Comparison of ENCODE assay signal across 15 cellular contexts in genomic region chr4:125265846-125266245, GRCh38. TPM values are rescaled to one million over a fixed set of nuclear protein-coding genes. Genes with fewer than 3 reads are reported as not detected.
DNase-seq lines count a peak whose midpoint lies in the region; ATAC-seq and TF ChIP-seq lines count a peak whose summit lies in the region.
"Had no signal": no experiment of that assay in that cellular context is flagged by ENCODE, and none has a peak within 500 bp of the region (broad histone marks: within the 10 kb centered on the region; RNA-seq: fewer than 3 reads in every experiment).

No MANE protein-coding gene starts in this region.

- H2BK15ac ChIP-seq in IMR-90 (ENCODE audit: low read depth, low read length) = no peak overlapping the region

- in situ Hi-C loops in IMR-90 (cut with MboI; ENCODE audit: low sequenced_read_pairs) = no loop called here

- H2AK5ac ChIP-seq in IMR-90 (ENCODE audit: low read depth, low read length) = peak overlapping the region; percentile 14; the same call in 1 of the 2 replicates

- peaks cover 9% of the 10 kb centered on the region for H3K4me1 ChIP-seq in IMR-90 (ENCODE audit: control insufficient read depth, insufficient read depth, low read length)
- H3K4me1 ChIP-seq in foreskin keratinocyte = peaks cover 13% of the 10 kb centered on the region
- H3K4me1 ChIP-seq in spleen = no peaks in the 10 kb centered on the region
- H3K4me1 ChIP-seq: Caco-2 had no signal

- no peak overlapping the region for H3K27ac Mint-ChIP-seq in chondrocyte (ENCODE audit: unreplicated experiment)
- H3K27ac Mint-ChIP-seq: CD8-positive, alpha-beta memory T cell had no signal

- H2BK20ac ChIP-seq in IMR-90 (ENCODE audit: low read depth, low read length) = peak overlapping the region; percentile 36; the same call in 1 of the 2 replicates

- no peak overlapping the region for H3K23ac ChIP-seq in IMR-90 (ENCODE audit: low read depth, low read length)

- H3K4me3 ChIP-seq in IMR-90 (ENCODE audit: insufficient read depth, low read depth, low read length) = no peak overlapping the region
- H3K4me3 ChIP-seq in spleen = no peak overlapping the region
- H3K4me3 ChIP-seq: A549, HAP-1 had no signal

- H3K27ac ChIP-seq in IMR-90 (ENCODE audit: insufficient read depth, low read length) (no peak overlapping the region), foreskin keratinocyte (peak overlapping the region; percentile 46), spleen (no peak overlapping the region)
- H3K27ac ChIP-seq: A549, HL-60 had no signal

- H3K9ac ChIP-seq in IMR-90 (ENCODE audit: low read depth, low read length) = no peak overlapping the region

- peaks cover 10% of the 10 kb centered on the region; the same call in 1 of the 2 replicates for H3K9me1 ChIP-seq in IMR-90 (ENCODE audit: insufficient read depth, low read length)

- H3K9me3 ChIP-seq in IMR-90 (ENCODE audit: control insufficient read depth, insufficient read depth, low read length) (no peaks in the 10 kb centered on the region), spleen (no peaks in the 10 kb centered on the region)
- H3K9me3 ChIP-seq: A549, Caco-2, HAP-1 had no signal

- no peak overlapping the region for H3K56ac ChIP-seq in IMR-90 (ENCODE audit: extremely low read depth, insufficient read depth, low read length)

- H2BK5ac ChIP-seq in IMR-90 (ENCODE audit: low read depth, low read length, poor library complexity, severe bottlenecking) = no peak overlapping the region

- intact Hi-C loops in IMR-90 (cut with micrococcal nuclease) = no loop called here
- intact Hi-C loops in spleen (cut with DNase I; ENCODE audit: low total_unique reads) = no loop called here

- H3K4me1 Mint-ChIP-seq in chondrocyte (ENCODE audit: low read depth) = peaks cover 25% of the 10 kb centered on the region
- H3K4me1 Mint-ChIP-seq: CD8-positive, alpha-beta memory T cell had no signal

- no peak overlapping the region for H4K8ac ChIP-seq in IMR-90 (ENCODE audit: low read depth in 2 of 2, low read length in 2 of 2)

- no peak for TF ChIP-seq RAD21 in IMR-90 (IDR thresholded peaks at IDR 0.05; ENCODE audit: low read length)

- no peak for TF ChIP-seq POLR2A in IMR-90 (IDR thresholded peaks at IDR 0.05; ENCODE audit: low read depth, low read length)
- no peak for TF ChIP-seq POLR2A in spleen (IDR thresholded peaks at IDR 0.05)

- H3K27me3 Mint-ChIP-seq in chondrocyte (ENCODE audit: low read depth) = no peaks in the 10 kb centered on the region

- H3K18ac ChIP-seq in IMR-90 (ENCODE audit: low read depth, low read length) = peak overlapping the region; percentile 25; the same call in 1 of the 2 replicates

- no peaks in the 10 kb centered on the region for H3K27me3 ChIP-seq in IMR-90 (ENCODE audit: control insufficient read depth, insufficient read depth, low read length)
- H3K27me3 ChIP-seq in foreskin keratinocyte = no peaks in the 10 kb centered on the region
- no peaks in the 10 kb centered on the region for H3K27me3 ChIP-seq in spleen (replicated peaks in 1 of 7)

- TF ChIP-seq CTCF in IMR-90 (conservative IDR thresholded peaks at IDR 0.05; ENCODE audit: low read depth, low read length) (no peak), chondrocyte (IDR thresholded peaks at IDR 0.05) (no peak), foreskin keratinocyte (conservative IDR thresholded peaks at IDR 0.05) (no peak), spleen (IDR thresholded peaks at IDR 0.05 in 8 of 11, conservative IDR thresholded peaks at IDR 0.05 in 3 of 11) (no peak)

- no peaks in the 10 kb centered on the region for H3K9me3 Mint-ChIP-seq in chondrocyte (ENCODE audit: low read depth)

- no peak for DNase-seq in IMR-90
- peak; percentile 66 for DNase-seq in chondrocyte (ENCODE audit: low spot score)
- DNase-seq in foreskin keratinocyte = no peak
- peak; percentile 69 for DNase-seq in spleen
- DNase-seq in C1 segment of cervical spinal cord (lab: John Stamatoyannopoulos, UW) = no peak
- DNase-seq: Caco-2; CD8-positive, alpha-beta memory T cell; DND-41; GDM1; KBM-7 had no signal

- no peak overlapping the region for H2AFZ ChIP-seq in IMR-90 (replicated peaks; ENCODE audit: low read length, poor library complexity)

- H3K4ac ChIP-seq in IMR-90 (ENCODE audit: low read depth, low read length) = no peak overlapping the region

- H2BK120ac ChIP-seq in IMR-90 (ENCODE audit: low read depth, low read length) = no peak overlapping the region; the same call in 1 of the 2 replicates

- no peak overlapping the region for H3K4me3 Mint-ChIP-seq in chondrocyte (ENCODE audit: unreplicated experiment)
- H3K4me3 Mint-ChIP-seq: CD8-positive, alpha-beta memory T cell had no signal

- no CpG with 5 or more reads among the region's 5 CpGs for WGBS in IMR-90 (ENCODE audit: extremely low coverage in 2 of 2, insufficient read length in 1 of 2), 2 experiments
- WGBS in spleen, 5 donors = 80 to 92% (median 91%) methylated on average over 5 of the region's 5 CpGs

- no peak for ATAC-seq in IMR-90 (ENCODE audit: low read depth)
- no peak for ATAC-seq in foreskin keratinocyte
- ATAC-seq in GM21576 (IDR thresholded peaks at IDR 0.05; ENCODE audit: unreplicated experiment) = no peak
- ATAC-seq in HG03469 (IDR thresholded peaks at IDR 0.05; ENCODE audit: unreplicated experiment) = no peak
- ATAC-seq: A549 had no signal

- no peak overlapping the region for H4K91ac ChIP-seq in IMR-90 (ENCODE audit: insufficient read depth, low read depth, low read length)

- H3K36me3 Mint-ChIP-seq in chondrocyte (ENCODE audit: low read depth) = no peaks in the 10 kb centered on the region
- H3K36me3 Mint-ChIP-seq: CD8-positive, alpha-beta memory T cell had no signal

- H3K4me2 ChIP-seq in IMR-90 (ENCODE audit: low read depth, low read length) = no peak overlapping the region

- no peaks in the 10 kb centered on the region for H3K79me1 ChIP-seq in IMR-90 (ENCODE audit: low read depth in 1 of 2, low read length in 2 of 2)

- BruUV-seq in IMR-90 (replicated peaks; lab: Mats Ljungman, UMichigan) = no TSS peak

- no peaks in the 10 kb centered on the region for H4K20me1 ChIP-seq in IMR-90 (ENCODE audit: insufficient read depth, low read length)

- H4K5ac ChIP-seq in IMR-90 (ENCODE audit: low read depth, low read length) = no peak overlapping the region

- no peak overlapping the region for H2AK9ac ChIP-seq in IMR-90 (replicated peaks; ENCODE audit: low read depth, low read length, poor library complexity)

- CTCF ChIA-PET in IMR-90 (lab: Yijun Ruan, JAX) = no interaction called here

- POLR2A ChIA-PET in IMR-90 (lab: Charles Lee; ENCODE audit: unreplicated experiment) = no interaction called here

- dilution Hi-C loops in IMR-90 (cut with HindIII; ENCODE audit: low sequenced_read_pairs, unreplicated experiment) = no loop called here

- H3K36me3 ChIP-seq in IMR-90 (ENCODE audit: control insufficient read depth, insufficient read depth, low read length) = no peaks in the 10 kb centered on the region
- no peaks in the 10 kb centered on the region for H3K36me3 ChIP-seq in spleen
- H3K36me3 ChIP-seq: HAP-1 had no signal

- H3K14ac ChIP-seq in IMR-90 (replicated peaks; ENCODE audit: low read depth, low read length) = no peak overlapping the region

TF ChIP-seq in IMR-90, 13 proteins besides CTCF, POLR2A, EP300 and RAD21:
- TF ChIP-seq RCOR1 (IDR thresholded peaks at IDR 0.05; ENCODE audit: insufficient replicate concordance, low read length) = no peak
- no peak for TF ChIP-seq RFX5 (IDR thresholded peaks at IDR 0.05; ENCODE audit: low read depth, low read length)
- no peak for TF ChIP-seq MAZ (IDR thresholded peaks at IDR 0.05; ENCODE audit: borderline replicate concordance, low read depth, low read length)
- no peak for TF ChIP-seq NFE2L2 (IDR thresholded peaks at IDR 0.05; ENCODE audit: low read depth, low read length)
- no peak for TF ChIP-seq MAFK (IDR thresholded peaks at IDR 0.05; ENCODE audit: low read depth, low read length)
- no peak for TF ChIP-seq CEBPB (IDR thresholded peaks at IDR 0.05; ENCODE audit: low read depth, low read length)
- TF ChIP-seq FOS (IDR thresholded peaks at IDR 0.05; ENCODE audit: low read depth, low read length) = no peak
- no peak for TF ChIP-seq MXI1 (IDR thresholded peaks at IDR 0.05; ENCODE audit: borderline replicate concordance, low read depth, low read length)
- TF ChIP-seq BHLHE40 (IDR thresholded peaks at IDR 0.05; ENCODE audit: low read depth, low read length) = no peak
- TF ChIP-seq USF2 (IDR thresholded peaks at IDR 0.05; ENCODE audit: low read depth, low read length) = no peak
- no peak for TF ChIP-seq CHD1 (IDR thresholded peaks at IDR 0.05; ENCODE audit: low read depth, low read length)

RNA-seq across cellular contexts. Expression of gene FAT4, which starts 48.9 kb away (rescaled TPM):
- total RNA-seq in IMR-90 (2012; rRNA removed) = 35.6 and 37.5 TPM in 2 replicates
- polyA plus RNA-seq in IMR-90 (2012; rRNA removed) = 6.8 and 7.2 TPM in 2 replicates
- 2.6 and 3.1 TPM in 2 replicates for polyA plus RNA-seq in IMR-90 (2012; cell fraction: cytosol; rRNA removed)
- 3.5 and 10.2 TPM in 2 replicates for polyA plus RNA-seq in IMR-90 (2012; cell fraction: nucleus; rRNA removed; ENCODE audit: low replicate concordance)
- total RNA-seq in chondrocyte = 16.8 to 69.8 TPM (median 17.7 TPM) in 3 replicates
- total RNA-seq in foreskin keratinocyte = 1.4 and 1.5 TPM in 2 replicates
- 0.06 and 0.08 TPM in 2 replicates for polyA plus RNA-seq in foreskin keratinocyte
- 10 to 100 TPM; 11.2 to 41.2 (median 26.6) TPM for total RNA-seq in spleen
- polyA plus RNA-seq in spleen = under 1 TPM; 0.24 to 0.90 (median 0.41) TPM
- polyA plus RNA-seq: CD8-positive, alpha-beta memory T cell had no signal

Comparison
In these comparisons a context has a peak if more than half of its experiments do, and no peak if none do; other contexts are left out.
1. DNase-seq: peak in chondrocyte (single experiment) and spleen (single experiment); none in IMR-90 (single experiment), foreskin keratinocyte (0 of 2) and C1 segment of cervical spinal cord (0 of 14).